ENCODE assay signal across 23 cellular contexts in the genomic region with DNA sequence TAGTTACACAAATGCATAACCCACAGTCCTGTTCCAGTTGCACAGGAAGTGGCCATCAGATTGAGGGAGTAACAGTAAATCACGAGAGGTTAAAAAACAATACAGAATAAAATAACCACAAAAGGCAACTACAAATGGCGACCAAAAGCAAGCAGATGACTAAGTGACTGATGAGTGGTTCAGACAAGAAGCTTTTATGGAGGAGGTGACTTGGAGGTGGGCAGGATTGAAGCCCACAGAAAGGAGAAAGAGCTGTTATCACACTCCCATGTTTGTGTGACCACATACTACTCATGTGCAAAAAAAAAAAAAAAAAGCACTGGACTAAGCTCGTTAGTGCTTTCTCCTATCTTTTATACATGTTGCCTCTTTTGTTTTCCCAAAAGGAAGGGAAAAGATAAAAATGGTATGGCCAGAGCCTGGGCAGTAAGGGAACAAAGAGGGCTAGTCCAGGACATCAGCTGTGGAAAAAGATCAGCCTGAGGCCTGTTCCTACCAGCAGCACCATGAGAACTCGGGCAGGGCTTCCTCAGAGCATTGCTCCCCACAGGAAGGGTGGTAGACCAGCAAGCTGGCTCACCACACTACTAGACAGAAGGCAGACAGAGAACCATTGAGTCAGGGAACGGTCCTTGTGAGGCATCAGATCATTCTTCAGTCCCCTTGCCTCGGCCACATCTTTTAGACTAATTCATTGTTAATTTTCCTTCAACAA.
DNase-seq lines count a peak whose midpoint lies in the region; ATAC-seq, FAIRE-seq and TF ChIP-seq lines count a peak whose summit lies in the region.
"Had no signal": no experiment of that assay in that cellular context is flagged by ENCODE, and none has a peak within 500 bp of the region (broad histone marks: within the 10 kb centered on the region; RNA-seq: fewer than 3 reads in every experiment).

No MANE protein-coding gene starts in this region.

- TF ChIP-seq CTCF in HFFc6 (IDR thresholded peaks at IDR 0.05) (no peak), keratinocyte (optimal IDR thresholded peaks at IDR 0.05 in 1 of 3, IDR thresholded peaks at IDR 0.05 in 1 of 3, conservative IDR thresholded peaks at IDR 0.05 in 1 of 3; ENCODE audit: extremely low read depth in 1 of 3, insufficient read depth in 2 of 3, low read length in 3 of 3) (no peak), ascending aorta (IDR thresholded peaks at IDR 0.05) (no peak)

- no peaks in the 10 kb centered on the region for H3K9me1 ChIP-seq in keratinocyte (ENCODE audit: control insufficient read depth, extremely low read depth, insufficient read depth, low read length)

- intact Hi-C loops in ascending aorta (cut with DNase I), result no loop called here

- H3K4me3 Mint-ChIP-seq in HFFc6, result no peak overlapping the region
- H3K4me3 Mint-ChIP-seq: CD4-positive, CD25-positive, alpha-beta regulatory T cell; IgD-negative memory B cell had no signal

- dilution Hi-C loops in keratinocyte (cut with MboI; ENCODE audit: extremely low pct_ligation_motif_present, low sequenced_read_pairs), result no loop called here

- peak; percentile 5 for FAIRE-seq in keratinocyte (lab: Jason Lieb, UNC)
- FAIRE-seq: A204.1, HTR-8/SVneo had no signal

- H3K27ac ChIP-seq in keratinocyte (ENCODE audit: control insufficient read depth, insufficient read depth, low read length) (no peak overlapping the region), ascending aorta (no peak overlapping the region)
- H3K27ac ChIP-seq: HL-60 had no signal

- no peaks in the 10 kb centered on the region for H3K36me3 Mint-ChIP-seq in HFFc6 (ENCODE audit: low read depth)
- H3K36me3 Mint-ChIP-seq: CD4-positive, CD25-positive, alpha-beta regulatory T cell had no signal

- H3K36me3 ChIP-seq in keratinocyte (ENCODE audit: control insufficient read depth in 2 of 2, extremely low read depth in 1 of 2, insufficient read depth in 2 of 2, low read length in 2 of 2) (no peaks in the 10 kb centered on the region), ascending aorta (no peaks in the 10 kb centered on the region)
- H3K36me3 ChIP-seq: BE2C had no signal

- no peaks in the 10 kb centered on the region for H3K79me2 ChIP-seq in keratinocyte (ENCODE audit: control insufficient read depth, insufficient read depth, low read length)

- no peaks in the 10 kb centered on the region for H3K27me3 Mint-ChIP-seq in HFFc6 (ENCODE audit: insufficient read depth)

- ATAC-seq in HG03571 (IDR thresholded peaks at IDR 0.05; ENCODE audit: unreplicated experiment), result no peak
- ATAC-seq: HCT116 had no signal

- H4K20me1 ChIP-seq in keratinocyte (ENCODE audit: control insufficient read depth, extremely low read depth, insufficient read depth, low read length), result no peaks in the 10 kb centered on the region

- peak overlapping the region; percentile 27; the same call in 1 of the 2 replicates for H3K27ac Mint-ChIP-seq in HFFc6
- H3K27ac Mint-ChIP-seq: IgD-negative memory B cell had no signal

- H3K9ac ChIP-seq in keratinocyte (ENCODE audit: control insufficient read depth, extremely low read depth, insufficient read depth, low read length), result no peak overlapping the region

- DNase-seq in A172 (ENCODE audit: low spot score) (peak; percentile 33), HFFc6 (no peak), RPMI7951 (ENCODE audit: low read depth) (peak; percentile 60), keratinocyte (ENCODE audit: low read depth, low spot score) (no peak), ascending aorta (ENCODE audit: low spot score in 2 of 2) (no peak), COLO668 (lab: John Stamatoyannopoulos, UW; ENCODE audit: unreplicated experiment) (no peak)
- DNase-seq: BE2C; CD4-positive, CD25-positive, alpha-beta regulatory T cell; Kasumi-1; NCI-H1105 treated with DMSO at 0.1 percent for 48 hours; NCI-H1694; NCI-H2107; NCI-H510A; NCI-H748 treated with DMSO at 0.1 percent for 48 hours; NK-92 treated with Interleukin-12 subunit alpha and Interleukin-12 subunit beta, amount 100 ng/mL, for 24 hours; SHP77; T-helper 1 cell had no signal

- H3K9me3 ChIP-seq in keratinocyte (ENCODE audit: control insufficient read depth, low read depth, low read length) (no peaks in the 10 kb centered on the region), ascending aorta (no peaks in the 10 kb centered on the region)
- H3K9me3 ChIP-seq: BE2C had no signal

- H2AFZ ChIP-seq in keratinocyte (ENCODE audit: control insufficient read depth, low read length), result peak overlapping the region; percentile 21

- no peaks in the 10 kb centered on the region for H3K27me3 ChIP-seq in keratinocyte (ENCODE audit: control insufficient read depth, extremely low read depth, insufficient read depth, low read length)
- H3K27me3 ChIP-seq in ascending aorta, result no peaks in the 10 kb centered on the region
- H3K27me3 ChIP-seq: BE2C had no signal

- peaks cover 33% of the 10 kb centered on the region for H3K4me1 Mint-ChIP-seq in HFFc6 (ENCODE audit: low read depth)
- H3K4me1 Mint-ChIP-seq: CD4-positive, CD25-positive, alpha-beta regulatory T cell; IgD-negative memory B cell had no signal

- H3K9me3 Mint-ChIP-seq in HFFc6, result no peaks in the 10 kb centered on the region

- no peak overlapping the region for H3K4me2 ChIP-seq in keratinocyte (ENCODE audit: control insufficient read depth, extremely low read depth, insufficient read depth, low read depth, low read length)

- H3K4me1 ChIP-seq in keratinocyte (ENCODE audit: control insufficient read depth, extremely low read depth, insufficient read depth, low read length) (peaks cover 23% of the 10 kb centered on the region), ascending aorta (no peaks in the 10 kb centered on the region)
- H3K4me1 ChIP-seq: BE2C had no signal

- H3K4me3 ChIP-seq in keratinocyte (ENCODE audit: control insufficient read depth in 2 of 3, extremely low read depth in 1 of 3, insufficient read depth in 2 of 3, low read depth in 1 of 3, low read length in 3 of 3) (no peak overlapping the region), ascending aorta (no peak overlapping the region)

Comparison
In these comparisons a context has a peak if more than half of its experiments do, and no peak if none do; other contexts are left out.
1. DNase-seq: peak in A172 (single experiment) and RPMI7951 (single experiment); none in HFFc6 (single experiment), keratinocyte (single experiment), ascending aorta (0 of 2) and COLO668 (single experiment).